20 cellular contexts compared by ENCODE assay signal in genomic region chr12:57254506-57255280, GRCh38. TPM values are rescaled to one million over a fixed set of nuclear protein-coding genes. Genes with fewer than 3 reads are reported as not detected.
A peak's percentile ranks its signal among the peaks of the same experiment; 100 is the strongest.
DNase-seq lines count a peak whose midpoint lies in the region; ATAC-seq, FAIRE-seq and TF ChIP-seq lines count a peak whose summit lies in the region.
"Had no signal": no experiment of that assay in that cellular context is flagged by ENCODE, and none has a peak within 500 bp of the region (broad histone marks: within the 10 kb centered on the region; RNA-seq: fewer than 3 reads in every experiment).

No MANE protein-coding gene starts in this region.

- in situ Hi-C loops in K562 (cut with MboI), result no loop called here

- FAIRE-seq in K562 (lab: Jason Lieb, UNC), result no peak
- FAIRE-seq: A204.1, G401.6, GM12878, HTR-8/SVneo, RCC 7860 had no signal

- no peak overlapping the region for H4K12ac ChIP-seq in trophoblast cell (ENCODE audit: low read depth, low read length)

- H3K18ac ChIP-seq in trophoblast cell (ENCODE audit: low read length), result no peak overlapping the region

- H3K27ac ChIP-seq in 22Rv1, result peak overlapping the region; percentile 23; the same call in 1 of the 2 replicates
- H3K27ac ChIP-seq in HEK293 (ENCODE audit: extremely low read depth, low read depth, low read length), result no peak overlapping the region
- H3K27ac ChIP-seq in K562 (ENCODE audit: extremely low read depth, low read depth, low read length), result no peak overlapping the region
- no peak overlapping the region for H3K27ac ChIP-seq in trophoblast cell (ENCODE audit: low read depth, low read length)
- H3K27ac ChIP-seq in esophagus squamous epithelium, result no peak overlapping the region
- no peak overlapping the region for H3K27ac ChIP-seq in Peyer's patch
- H3K27ac ChIP-seq: BLaER1, KMS-11 had no signal

- H4K20me1 ChIP-seq in K562 (replicated peaks; ENCODE audit: control insufficient read depth, insufficient read depth, low read length), result no peaks in the 10 kb centered on the region
- H4K20me1 ChIP-seq: BLaER1 had no signal

- H3K4ac ChIP-seq in trophoblast cell (ENCODE audit: low read depth, low read length), result no peak overlapping the region

- H2AFZ ChIP-seq in K562 (ENCODE audit: low read depth, low read length), result no peak overlapping the region
- H2AFZ ChIP-seq in trophoblast cell (ENCODE audit: insufficient read depth, low read length, poor library complexity), result no peak overlapping the region

- no peaks in the 10 kb centered on the region for H3K79me1 ChIP-seq in trophoblast cell (ENCODE audit: low read length)

- H3K79me2 ChIP-seq in K562 (ENCODE audit: control insufficient read depth, insufficient read depth, low read length), result no peaks in the 10 kb centered on the region
- H3K79me2 ChIP-seq in trophoblast cell (ENCODE audit: control insufficient read depth, insufficient read depth, low read length, poor library complexity), result no peaks in the 10 kb centered on the region

- 63% methylated on average over 14 of the region's 14 CpGs for WGBS in K562 (ENCODE audit: insufficient coverage, low coverage, missing lambda C conversion rate)
- no CpG with 5 or more reads among the region's 14 CpGs for WGBS in trophoblast cell (ENCODE audit: extremely low coverage, insufficient coverage, insufficient read length)
- WGBS in esophagus squamous epithelium, 2 donors, result 100% methylated on average over 4 of the region's 14 CpGs; no CpG with 5 or more reads in 1 of the 2 donors

- H4K8ac ChIP-seq in trophoblast cell (ENCODE audit: low read depth, low read length), result no peak overlapping the region

- POLR2A ChIA-PET in HEK293 (lab: Yijun Ruan, JAX), result interaction anchor here (0.6 kb wide), 1 partner anchor 201 kb away, joined by 3 read pairs; no protein-coding TSS in a partner anchor
- POLR2A ChIA-PET in K562 (lab: Yijun Ruan, JAX), result interaction anchor here (1.4 kb wide), 1 partner anchor 11 kb away, joined by 5 read pairs; no protein-coding TSS in a partner anchor

- H3K9me3 ChIP-seq in HEK293 (ENCODE audit: control insufficient read depth, insufficient read depth, low read depth, low read length) (no peaks in the 10 kb centered on the region), K562 (replicated peaks; ENCODE audit: control insufficient read depth, insufficient read depth, low read depth, low read length) (no peaks in the 10 kb centered on the region), trophoblast cell (ENCODE audit: insufficient read depth, low read depth, low read length) (no peaks in the 10 kb centered on the region), esophagus squamous epithelium (no peaks in the 10 kb centered on the region), Peyer's patch (no peaks in the 10 kb centered on the region)
- H3K9me3 ChIP-seq: BLaER1 had no signal

- H3K36me3 Mint-ChIP-seq in activated naive CD4-positive, alpha-beta T cell treated with anti-CD3 and anti-CD28 coated beads, Interleukin-2, amount 50 U/mL, for 72 hours, result no peaks in the 10 kb centered on the region

- no peak overlapping the region for H4K91ac ChIP-seq in trophoblast cell (ENCODE audit: low read depth, low read length)

- TF ChIP-seq POLR2A in K562 (conservative IDR thresholded peaks at IDR 0.05), result no peak
- no peak for TF ChIP-seq POLR2A in esophagus squamous epithelium (IDR thresholded peaks at IDR 0.05)
- no peak for TF ChIP-seq POLR2A in Peyer's patch (IDR thresholded peaks at IDR 0.05)

- H3K4me1 ChIP-seq in HEK293 (ENCODE audit: control insufficient read depth, insufficient read depth, low read length), result 0 out of 2 replicates have a peak, but pooled peaks cover 4% of the 10 kb centered on the region
- peaks cover 2 to 3% of the 10 kb centered on the region in 2 experiments; a peak in 4 of 5 replicates for H3K4me1 ChIP-seq in K562 (replicated peaks in 1 of 2; ENCODE audit: control insufficient read depth in 2 of 2, insufficient read depth in 2 of 2, low read length in 2 of 2)
- H3K4me1 ChIP-seq in trophoblast cell (ENCODE audit: control insufficient read depth in 1 of 2, insufficient read depth in 2 of 2, low read length in 2 of 2), result no peaks in the 10 kb centered on the region
- H3K4me1 ChIP-seq in esophagus squamous epithelium, result no peaks in the 10 kb centered on the region
- no peaks in the 10 kb centered on the region for H3K4me1 ChIP-seq in Peyer's patch
- H3K4me1 ChIP-seq: BLaER1 had no signal

- H3K9me1 ChIP-seq in K562 (ENCODE audit: control insufficient read depth, insufficient read depth, low read length), result no peaks in the 10 kb centered on the region

- DNase-seq in K562 (ENCODE audit: extremely low read depth in 1 of 4, low spot score in 3 of 4), result no peak
- peak; percentile 44 to 67 for DNase-seq in trophoblast cell
- DNase-seq in esophagus squamous epithelium (lab: John Stamatoyannopoulos, UW), result no peak
- no peak for DNase-seq in Peyer's patch
- DNase-seq in activated naive CD4-positive, alpha-beta T cell treated with anti-CD3 and anti-CD28 coated beads, Interleukin-2, amount 50 U/mL, for 72 hours (ENCODE audit: low spot score in 2 of 2), result no peak
- DNase-seq: CD4-positive, CD25-positive, alpha-beta regulatory T cell; H7; MM.1S; NCI-H2029; NCI-H526 treated with DMSO at 0.1 percent for 48 hours had no signal

- no peak overlapping the region for H3K23ac ChIP-seq in trophoblast cell (ENCODE audit: low read length)

- CTCF ChIA-PET in HEK293 (lab: Yijun Ruan, JAX) (interaction anchor here (0.9 to 1.1 kb wide), 2 partner anchors 9 to 41 kb away, joined by 3 to 4 read pairs; no protein-coding TSS in a partner anchor), K562 (lab: Yijun Ruan, JAX; ENCODE audit: low intra/inter-chr PET ratio) (no interaction called here)

- no peak overlapping the region for H2BK5ac ChIP-seq in trophoblast cell (ENCODE audit: low read depth, low read length, poor library complexity)

- no peak for TF ChIP-seq RAD21 in K562 (CRISPR knock-in tag; conservative IDR thresholded peaks at IDR 0.05 in 1 of 2, IDR thresholded peaks at IDR 0.05 in 1 of 2)

- H3K27ac Mint-ChIP-seq in activated naive CD4-positive, alpha-beta T cell treated with anti-CD3 and anti-CD28 coated beads, Interleukin-2, amount 50 U/mL, for 72 hours, result peak overlapping the region in 1 of 2 donors; percentile 24
- H3K27ac Mint-ChIP-seq: CD4-positive, CD25-positive, alpha-beta regulatory T cell had no signal

- no peak for TF ChIP-seq CTCF in 22Rv1 (IDR thresholded peaks at IDR 0.05)
- TF ChIP-seq CTCF in HEK293 (tag by site-specific recombination; IDR thresholded peaks at IDR 0.05), result no peak
- no peak for TF ChIP-seq CTCF in K562 (IDR thresholded peaks at IDR 0.05 in 2 of 3, conservative IDR thresholded peaks at IDR 0.05 in 1 of 3; ENCODE audit: insufficient read depth in 2 of 3, low read depth in 1 of 3, low read length in 3 of 3)
- no peak for TF ChIP-seq CTCF in esophagus squamous epithelium (IDR thresholded peaks at IDR 0.05)
- TF ChIP-seq CTCF in Peyer's patch (IDR thresholded peaks at IDR 0.05), result no peak

- H2BK12ac ChIP-seq in trophoblast cell (ENCODE audit: low read length), result no peak overlapping the region

- peak overlapping the region in 1 of 2 experiments; percentile 40; a peak in 1 of 4 replicates for H3K9ac ChIP-seq in K562 (ENCODE audit: insufficient read depth in 1 of 2, low read depth in 2 of 2, low read length in 2 of 2)
- no peak overlapping the region for H3K9ac ChIP-seq in trophoblast cell (ENCODE audit: low read length)
- H3K9ac ChIP-seq: BLaER1, KMS-11 had no signal

- H2BK120ac ChIP-seq in trophoblast cell (ENCODE audit: insufficient read depth, low read length, poor library complexity), result no peak overlapping the region

- H3K4me3 ChIP-seq in HEK293 (ENCODE audit: low read depth, low read length) (no peak overlapping the region), K562 (no peak overlapping the region), trophoblast cell (ENCODE audit: low read depth, low read length) (no peak overlapping the region), esophagus squamous epithelium (no peak overlapping the region), Peyer's patch (no peak overlapping the region)
- H3K4me3 ChIP-seq: BLaER1, GM12878 had no signal

- no peaks in the 10 kb centered on the region for H3K9me3 Mint-ChIP-seq in activated naive CD4-positive, alpha-beta T cell treated with anti-CD3 and anti-CD28 coated beads, Interleukin-2, amount 50 U/mL, for 72 hours

- H3K4me2 ChIP-seq in K562 (ENCODE audit: insufficient read depth, low read length) (no peak overlapping the region), trophoblast cell (ENCODE audit: low read length) (no peak overlapping the region)
- H3K4me2 ChIP-seq: BLaER1, KMS-11 had no signal

- no peak for TF ChIP-seq EP300 in K562 (IDR thresholded peaks at IDR 0.05; ENCODE audit: low read length)

- ATAC-seq in K562, result no peak
- ATAC-seq in HG02938 (IDR thresholded peaks at IDR 0.05; ENCODE audit: unreplicated experiment), result no peak
- ATAC-seq in activated naive CD4-positive, alpha-beta T cell treated with anti-CD3 and anti-CD28 coated beads, Interleukin-2, amount 50 U/mL, for 72 hours, result no peak
- ATAC-seq: GM12878 had no signal

- TSS peak; percentile 33 for BruUV-seq in K562 (replicated peaks; lab: Mats Ljungman, UMichigan)

- H3K36me3 ChIP-seq in HEK293 (ENCODE audit: control insufficient read depth in 2 of 2, insufficient read depth in 1 of 2, low read length in 2 of 2) (peaks cover 3 to 52% of the 10 kb centered on the region in 2 experiments), K562 (ENCODE audit: control insufficient read depth, insufficient read depth, low read length) (peaks cover 24% of the 10 kb centered on the region; the same call in 2 of the 3 replicates), trophoblast cell (ENCODE audit: control insufficient read depth in 1 of 2, insufficient read depth in 2 of 2, low read length in 2 of 2) (peaks cover 19 to 24% of the 10 kb centered on the region in 2 experiments), esophagus squamous epithelium (peaks cover 0 to 67% (median 14%) of the 10 kb centered on the region in 3 donors), Peyer's patch (peaks cover 0 to 53% (median 0%) of the 10 kb centered on the region in 3 donors)

- H3K14ac ChIP-seq in trophoblast cell (ENCODE audit: low read length), result no peak overlapping the region

- intact Hi-C loops in K562 (cut with micrococcal nuclease), result no loop called here
- intact Hi-C loops in esophagus squamous epithelium (cut with DNase I), result no loop called here

- H2AK5ac ChIP-seq in trophoblast cell (ENCODE audit: low read length), result no peak overlapping the region

- H3K27me3 ChIP-seq in K562 (ENCODE audit: control insufficient read depth in 2 of 2, insufficient read depth in 2 of 2, low read length in 2 of 2) (no peaks in the 10 kb centered on the region), trophoblast cell (ENCODE audit: insufficient read depth, low read length) (no peaks in the 10 kb centered on the region), esophagus squamous epithelium (no peaks in the 10 kb centered on the region), Peyer's patch (no peaks in the 10 kb centered on the region)
- H3K27me3 ChIP-seq: BLaER1 had no signal

RNA-seq across cellular contexts. Expression of gene STAC3, which starts 3.7 kb away (rescaled TPM):
- total RNA-seq in K562 (2011; cell fraction: chromatin; rRNA removed; ENCODE audit: low replicate concordance), result 7.4 and 7.7 TPM in 2 replicates
- total RNA-seq in K562 (2011; cell fraction: nucleolus; rRNA removed), result 3.8 and 5.3 TPM in 2 replicates
- 4.4 and 6.1 TPM in 2 replicates for total RNA-seq in K562 (2011; cell fraction: nucleoplasm; rRNA removed)
- total RNA-seq in K562 (2014; rRNA removed) (2.3 and 2.7 TPM in 2 replicates), K562 (2014; rRNA removed; fragmentation: Illumina TruSeq; extraction: Trizol) (2.4 and 2.7 TPM in 2 replicates), K562 (2015; rRNA removed; fragmentation: Illumina TruSeq; extraction: Trizol) (3.3 and 3.5 TPM in 2 replicates), K562 (2021) (3.5 and 4.6 TPM in 2 replicates), esophagus squamous epithelium (under 1 TPM; 0.29 to 0.95 (median 0.47) TPM), Peyer's patch (1 to 10 TPM; 1.9 to 6.6 (median 2.4) TPM)
- polyA plus RNA-seq in K562 (2011; rRNA removed) (4.0 and 5.6 TPM in 2 replicates), K562 (2014; fragmentation: Illumina TruSeq; extraction: Trizol) (6.2 and 7.3 TPM in 2 replicates), K562 (2014; fragmentation: Nextera tagmentation; extraction: Ambion mirVana) (under 1 TPM; 0.45 to 0.46 TPM), K562 (2014; rRNA removed) (4.8 and 6.4 TPM in 2 replicates)
- polyA plus RNA-seq in K562 (2011; cell fraction: cytosol; rRNA removed), result 1.9 and 3.3 TPM in 2 replicates
- 6.3 and 11.3 TPM in 2 replicates for polyA plus RNA-seq in K562 (2011; cell fraction: nucleus; rRNA removed)
- polyA plus RNA-seq in K562 (2012), result 7.5 and 8.5 TPM in 2 replicates
- 3.2 TPM in 2 replicates for polyA minus RNA-seq in K562 (2011; rRNA and poly(A)+ RNA removed)
- 1.0 and 1.5 TPM in 2 replicates for polyA minus RNA-seq in K562 (2011; cell fraction: cytosol; rRNA and poly(A)+ RNA removed)
- 1.3 and 3.9 TPM in 2 replicates for polyA minus RNA-seq in K562 (2011; cell fraction: nucleus; rRNA and poly(A)+ RNA removed)
- polyA plus RNA-seq in trophoblast cell (2013), result 0.71 and 0.78 TPM in 2 replicates
- total RNA-seq in activated naive CD4-positive, alpha-beta T cell treated with anti-CD3 and anti-CD28 coated beads, Interleukin-2, amount 50 U/mL, for 72 hours, result 1 to 10 TPM; 2.8 to 5.4 TPM

RNA-seq across cellular contexts. Expression of gene SHMT2, which starts 25.2 kb away (rescaled TPM):
- 95.6 and 251 TPM in 2 replicates for total RNA-seq in K562 (2011; cell fraction: chromatin; rRNA removed; ENCODE audit: low replicate concordance)
- 199 and 247 TPM in 2 replicates for total RNA-seq in K562 (2011; cell fraction: nucleolus; rRNA removed)
- total RNA-seq in K562 (2011; cell fraction: nucleoplasm; rRNA removed), result 115 and 136 TPM in 2 replicates
- total RNA-seq in K562 (2014; rRNA removed), result 194 and 217 TPM in 2 replicates
- total RNA-seq in K562 (2014; rRNA removed; fragmentation: Illumina TruSeq; extraction: Trizol), result 76.9 and 92.0 TPM in 2 replicates
- 115 and 119 TPM in 2 replicates for total RNA-seq in K562 (2015; rRNA removed; fragmentation: Illumina TruSeq; extraction: Trizol)
- 227 and 243 TPM in 2 replicates for total RNA-seq in K562 (2021)
- 84.6 and 226 TPM in 2 replicates for polyA plus RNA-seq in K562 (2011; rRNA removed)
- polyA plus RNA-seq in K562 (2011; cell fraction: cytosol; rRNA removed), result 268 and 390 TPM in 2 replicates
- polyA plus RNA-seq in K562 (2011; cell fraction: nucleus; rRNA removed), result 341 and 344 TPM in 2 replicates
- 190 and 549 TPM in 2 replicates for polyA plus RNA-seq in K562 (2012)
- 319 and 377 TPM in 2 replicates for polyA plus RNA-seq in K562 (2014; fragmentation: Illumina TruSeq; extraction: Trizol)
- 10 to 100 TPM; 46.1 to 81.5 TPM for polyA plus RNA-seq in K562 (2014; fragmentation: Nextera tagmentation; extraction: Ambion mirVana)
- polyA plus RNA-seq in K562 (2014; rRNA removed), result 154 and 158 TPM in 2 replicates
- 95.0 and 99.1 TPM in 2 replicates for polyA minus RNA-seq in K562 (2011; rRNA and poly(A)+ RNA removed)
- 155 and 228 TPM in 2 replicates for polyA minus RNA-seq in K562 (2011; cell fraction: cytosol; rRNA and poly(A)+ RNA removed)
- 97.1 and 133 TPM in 2 replicates for polyA minus RNA-seq in K562 (2011; cell fraction: nucleus; rRNA and poly(A)+ RNA removed)
- 118 and 120 TPM in 2 replicates for polyA plus RNA-seq in trophoblast cell (2013)
- total RNA-seq in esophagus squamous epithelium, result 100 to 1,000 TPM in 1 of 4 donors, 10 to 100 TPM in 3; 56.1 to 104 (median 76.6) TPM
- total RNA-seq in Peyer's patch, result 10 to 100 TPM; 34.4 to 72.6 (median 36.3) TPM
- total RNA-seq in activated naive CD4-positive, alpha-beta T cell treated with anti-CD3 and anti-CD28 coated beads, Interleukin-2, amount 50 U/mL, for 72 hours, result 100 to 1,000 TPM; 360 to 376 TPM

RNA-seq across cellular contexts. Expression of gene NXPH4, which starts 38.1 kb away (rescaled TPM):
- total RNA-seq in K562 (2011; cell fraction: chromatin; rRNA removed; ENCODE audit: low replicate concordance), result 1.7 and 4.4 TPM in 2 replicates
- total RNA-seq in K562 (2011; cell fraction: nucleolus; rRNA removed), result 4.7 and 5.7 TPM in 2 replicates
- total RNA-seq in K562 (2011; cell fraction: nucleoplasm; rRNA removed), result 5.1 and 6.6 TPM in 2 replicates
- total RNA-seq in K562 (2014; rRNA removed) (1.0 and 1.4 TPM in 2 replicates), K562 (2014; rRNA removed; fragmentation: Illumina TruSeq; extraction: Trizol) (0.22 TPM in 1 of 2 replicates, not detected in the other), K562 (2015; rRNA removed; fragmentation: Illumina TruSeq; extraction: Trizol) (0.19 TPM in 1 of 2 replicates, not detected in the other), K562 (2021) (2.2 and 2.7 TPM in 2 replicates), esophagus squamous epithelium (1 to 10 TPM in 2 of 4 donors, under 1 TPM in 2; 0.21 to 5.0 (median 2.5) TPM), Peyer's patch (not detected)
- polyA plus RNA-seq in K562 (2011; rRNA removed) (0.49 and 1.7 TPM in 2 replicates), K562 (2014; fragmentation: Illumina TruSeq; extraction: Trizol) (1.1 and 1.9 TPM in 2 replicates), K562 (2014; fragmentation: Nextera tagmentation; extraction: Ambion mirVana) (not detected), K562 (2014; rRNA removed) (1.1 and 1.3 TPM in 2 replicates)
- polyA plus RNA-seq in K562 (2011; cell fraction: cytosol; rRNA removed), result 0.59 and 0.91 TPM in 2 replicates
- polyA plus RNA-seq in K562 (2011; cell fraction: nucleus; rRNA removed), result 2.4 and 3.4 TPM in 2 replicates
- polyA plus RNA-seq in K562 (2012), result 2.7 and 7.2 TPM in 2 replicates
- 0.30 TPM in 1 of 2 replicates, not detected in the other for polyA minus RNA-seq in K562 (2011; rRNA and poly(A)+ RNA removed)
- 3.2 and 4.1 TPM in 2 replicates for polyA minus RNA-seq in K562 (2011; cell fraction: cytosol; rRNA and poly(A)+ RNA removed)
- polyA minus RNA-seq in K562 (2011; cell fraction: nucleus; rRNA and poly(A)+ RNA removed), result 0.67 and 1.00 TPM in 2 replicates
- polyA plus RNA-seq in trophoblast cell (2013), result 0.85 and 0.86 TPM in 2 replicates
- total RNA-seq in activated naive CD4-positive, alpha-beta T cell treated with anti-CD3 and anti-CD28 coated beads, Interleukin-2, amount 50 U/mL, for 72 hours, result under 1 TPM; 0.11 to 0.54 TPM

Comparison
In these comparisons a context has a peak if more than half of its experiments do, and no peak if none do; other contexts are left out.
1. DNase-seq: peak in trophoblast cell (2 of 2); none in K562 (0 of 4), esophagus squamous epithelium (single experiment), Peyer's patch (0 of 3) and activated naive CD4-positive, alpha-beta T cell treated with anti-CD3 and anti-CD28 coated beads, Interleukin-2, amount 50 U/mL, for 72 hours (0 of 2).